ENCODE assay signal across 8 cellular contexts in the genomic region with DNA sequence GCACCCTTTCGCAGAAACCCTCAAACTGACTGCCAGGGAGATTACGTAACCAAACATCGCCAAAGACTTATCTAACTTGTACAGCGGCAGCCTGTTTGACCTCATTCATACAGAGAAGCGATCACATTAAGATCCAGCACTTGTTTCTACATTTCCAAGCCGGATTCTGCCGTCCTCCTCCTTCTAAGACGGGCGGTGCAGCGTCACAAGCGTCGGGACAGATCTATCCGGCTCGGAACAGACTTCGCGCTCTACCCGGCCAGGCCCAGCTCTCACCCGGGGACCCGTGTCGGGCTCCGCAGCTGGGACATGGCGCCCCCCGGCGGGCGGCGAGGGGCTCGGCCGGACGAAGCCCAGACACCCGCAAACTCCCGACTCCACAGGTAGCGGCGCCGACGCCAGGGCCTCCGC. TPM values are rescaled to one million over a fixed set of nuclear protein-coding genes. Genes with fewer than 3 reads are reported as not detected.
DNase-seq lines count a peak whose midpoint lies in the region; ATAC-seq and TF ChIP-seq lines count a peak whose summit lies in the region.

No MANE protein-coding gene starts in this region.

- H3K4ac ChIP-seq in IMR-90 (ENCODE audit: low read depth, low read length): peak overlapping the region; percentile 77

- H3K9me3 ChIP-seq in IMR-90 (ENCODE audit: control insufficient read depth, insufficient read depth, low read length): no peaks in the 10 kb centered on the region

- DNase-seq in DMS53 treated with DMSO at 0.1 percent for 48 hours (lab: John Stamatoyannopoulos, UW; ENCODE audit: unreplicated experiment) (peak; percentile 62), IMR-90 (peak; percentile 82), RPMI7951 (ENCODE audit: low read depth) (peak; percentile 83), fibroblast of the conjunctiva (ENCODE audit: low read depth) (peak; percentile 67), nephron progenitor cell (no peak)
- DNase-seq in activated effector memory CD4-positive, alpha-beta T cell treated with Interleukin-2 at 50 U/mL for 16 hours: peak; percentile 81

- TF ChIP-seq POLR2A in IMR-90 (IDR thresholded peaks at IDR 0.05; ENCODE audit: low read depth, low read length): no peak

- no peaks in the 10 kb centered on the region for H3K36me3 ChIP-seq in IMR-90 (ENCODE audit: control insufficient read depth, insufficient read depth, low read length)

- H2BK120ac ChIP-seq in IMR-90 (ENCODE audit: low read depth, low read length): 0 out of 2 replicates have a peak overlapping the region, but pooled peaks have one; percentile 26

- POLR2A ChIA-PET in IMR-90 (lab: Charles Lee; ENCODE audit: unreplicated experiment): no interaction called here

- H3K23ac ChIP-seq in IMR-90 (ENCODE audit: low read depth, low read length): peak overlapping the region; percentile 95

- H2AK5ac ChIP-seq in IMR-90 (ENCODE audit: low read depth, low read length): no peak overlapping the region

- H3K4me1 ChIP-seq in IMR-90 (ENCODE audit: control insufficient read depth, insufficient read depth, low read length): peaks cover 2% of the 10 kb centered on the region; the same call in 1 of the 2 replicates

- H3K9me3 Mint-ChIP-seq in nephron progenitor cell: no peaks in the 10 kb centered on the region
- H3K9me3 Mint-ChIP-seq in stimulated activated naive CD8-positive, alpha-beta T cell treated with anti-CD3 and anti-CD28 coated beads, Interleukin-15, Interleukin-2, amounts not matched to agents 100 ng/mL and 50 ng/mL, for 24 hours: no peaks in the 10 kb centered on the region

- dilution Hi-C loops in IMR-90 (cut with HindIII; ENCODE audit: low sequenced_read_pairs, unreplicated experiment): no loop called here

- H3K36me3 Mint-ChIP-seq in nephron progenitor cell (ENCODE audit: low read depth): peaks cover 9% of the 10 kb centered on the region
- peaks cover 3% of the 10 kb centered on the region for H3K36me3 Mint-ChIP-seq in stimulated activated naive CD8-positive, alpha-beta T cell treated with anti-CD3 and anti-CD28 coated beads, Interleukin-15, Interleukin-2, amounts not matched to agents 100 ng/mL and 50 ng/mL, for 24 hours (ENCODE audit: low read depth)

- H3K4me2 ChIP-seq in IMR-90 (ENCODE audit: low read depth, low read length): peak overlapping the region; percentile 96

- CTCF ChIA-PET in IMR-90 (lab: Yijun Ruan, JAX): interaction anchor here (0.9 to 1.0 kb wide), 2 partner anchors 115 to 256 kb away, joined by 3 to 4 read pairs; no protein-coding TSS in a partner anchor

- H3K9me1 ChIP-seq in IMR-90 (ENCODE audit: insufficient read depth, low read length): peaks cover 3% of the 10 kb centered on the region; the same call in 1 of the 2 replicates

- peaks cover 12% of the 10 kb centered on the region for H4K20me1 ChIP-seq in IMR-90 (ENCODE audit: insufficient read depth, low read length)

- H3K27ac Mint-ChIP-seq in nephron progenitor cell: peak overlapping the region; percentile 99
- H3K27ac Mint-ChIP-seq in stimulated activated naive CD8-positive, alpha-beta T cell treated with anti-CD3 and anti-CD28 coated beads, Interleukin-15, Interleukin-2, amounts not matched to agents 100 ng/mL and 50 ng/mL, for 24 hours: peak overlapping the region; percentile 96

- H2AK9ac ChIP-seq in IMR-90 (replicated peaks; ENCODE audit: low read depth, low read length, poor library complexity): peak overlapping the region; percentile 75

- H2BK20ac ChIP-seq in IMR-90 (ENCODE audit: low read depth, low read length): no peak overlapping the region

- in situ Hi-C loops in IMR-90 (cut with MboI; ENCODE audit: low sequenced_read_pairs): loop anchor here (10.0 kb wide), 1 partner anchor 253 kb away; no protein-coding TSS in a partner anchor

- H3K56ac ChIP-seq in IMR-90 (ENCODE audit: extremely low read depth, insufficient read depth, low read length): peak overlapping the region; percentile 90

- peaks cover 40% of the 10 kb centered on the region for H3K4me1 Mint-ChIP-seq in nephron progenitor cell
- H3K4me1 Mint-ChIP-seq in stimulated activated naive CD8-positive, alpha-beta T cell treated with anti-CD3 and anti-CD28 coated beads, Interleukin-15, Interleukin-2, amounts not matched to agents 100 ng/mL and 50 ng/mL, for 24 hours (ENCODE audit: low read depth): peaks cover 51% of the 10 kb centered on the region

- H2BK15ac ChIP-seq in IMR-90 (ENCODE audit: low read depth, low read length): 0 out of 3 replicates have a peak overlapping the region, but pooled peaks have one; percentile 0

- no peaks in the 10 kb centered on the region for H3K27me3 ChIP-seq in IMR-90 (ENCODE audit: control insufficient read depth, insufficient read depth, low read length)

- peak overlapping the region; percentile 81 for H3K27ac ChIP-seq in IMR-90 (ENCODE audit: insufficient read depth, low read length)

- peaks cover 2 to 20% of the 10 kb centered on the region in 2 experiments; a peak in 2 of 4 replicates for H3K79me1 ChIP-seq in IMR-90 (ENCODE audit: low read depth in 1 of 2, low read length in 2 of 2)

- H3K27me3 Mint-ChIP-seq in nephron progenitor cell (ENCODE audit: low read depth, poor library complexity): peaks cover 8% of the 10 kb centered on the region
- no peaks in the 10 kb centered on the region for H3K27me3 Mint-ChIP-seq in stimulated activated naive CD8-positive, alpha-beta T cell treated with anti-CD3 and anti-CD28 coated beads, Interleukin-15, Interleukin-2, amounts not matched to agents 100 ng/mL and 50 ng/mL, for 24 hours

- peak overlapping the region; percentile 2 to 4; a peak in 2 of 4 replicates for H4K8ac ChIP-seq in IMR-90 (ENCODE audit: low read depth in 2 of 2, low read length in 2 of 2)

- H4K91ac ChIP-seq in IMR-90 (ENCODE audit: insufficient read depth, low read depth, low read length): no peak overlapping the region

- TF ChIP-seq CTCF in IMR-90 (conservative IDR thresholded peaks at IDR 0.05; ENCODE audit: low read depth, low read length) (peak; percentile 87), nephron progenitor cell (IDR thresholded peaks at IDR 0.05) (peak; percentile 63)

- 0% methylated on average over 15 of the region's 36 CpGs; no CpG with 5 or more reads in 1 of the 2 experiments for WGBS in IMR-90 (ENCODE audit: extremely low coverage in 2 of 2, insufficient read length in 1 of 2), 2 experiments

- peak overlapping the region; percentile 77 for H2BK5ac ChIP-seq in IMR-90 (ENCODE audit: low read depth, low read length, poor library complexity, severe bottlenecking)

- ATAC-seq in GM21619 (IDR thresholded peaks at IDR 0.05; ENCODE audit: unreplicated experiment) (peak; percentile 63), IMR-90 (ENCODE audit: low read depth) (peak; percentile 78)

- peak overlapping the region; percentile 75 for H3K14ac ChIP-seq in IMR-90 (replicated peaks; ENCODE audit: low read depth, low read length)

- H4K5ac ChIP-seq in IMR-90 (ENCODE audit: low read depth, low read length): peak overlapping the region; percentile 78; the same call in 1 of the 2 replicates

- intact Hi-C loops in IMR-90 (cut with micrococcal nuclease): loop anchor here (1.0 to 5.0 kb wide), 3 partner anchors 98 to 259 kb away; partner anchors contain the start of gene OGDH

- BruUV-seq in IMR-90 (replicated peaks; lab: Mats Ljungman, UMichigan): no TSS peak

- peak; percentile 82 for TF ChIP-seq RAD21 in IMR-90 (IDR thresholded peaks at IDR 0.05; ENCODE audit: low read length)

- H3K9ac ChIP-seq in IMR-90 (ENCODE audit: low read depth, low read length): peak overlapping the region; percentile 94

- H3K4me3 Mint-ChIP-seq in nephron progenitor cell: peak overlapping the region; percentile 97
- H3K4me3 Mint-ChIP-seq in stimulated activated naive CD8-positive, alpha-beta T cell treated with anti-CD3 and anti-CD28 coated beads, Interleukin-15, Interleukin-2, amounts not matched to agents 100 ng/mL and 50 ng/mL, for 24 hours: peak overlapping the region; percentile 99

- H3K18ac ChIP-seq in IMR-90 (ENCODE audit: low read depth, low read length): peak overlapping the region; percentile 83; the same call in 1 of the 2 replicates

- H3K4me3 ChIP-seq in IMR-90 (ENCODE audit: insufficient read depth, low read depth, low read length): peak overlapping the region; percentile 90

- peak overlapping the region; percentile 95 for H2AFZ ChIP-seq in IMR-90 (replicated peaks; ENCODE audit: low read length, poor library complexity)

TF ChIP-seq in IMR-90, 13 proteins besides CTCF, POLR2A, EP300 and RAD21:
- TF ChIP-seq USF2 (IDR thresholded peaks at IDR 0.05; ENCODE audit: low read depth, low read length): no peak
- TF ChIP-seq MAFK (IDR thresholded peaks at IDR 0.05; ENCODE audit: low read depth, low read length): no peak
- TF ChIP-seq SMC3 (IDR thresholded peaks at IDR 0.05; ENCODE audit: low read depth, low read length): peak; percentile 82
- no peak for TF ChIP-seq NFE2L2 (IDR thresholded peaks at IDR 0.05; ENCODE audit: low read depth, low read length)
- TF ChIP-seq RFX5 (IDR thresholded peaks at IDR 0.05; ENCODE audit: low read depth, low read length): 0 out of 2 replicates have a peak, but pooled peaks have one; percentile 33
- TF ChIP-seq CEBPB (IDR thresholded peaks at IDR 0.05; ENCODE audit: low read depth, low read length): peak; percentile 90
- peak; percentile 24; the same call in 1 of the 2 replicates for TF ChIP-seq MAZ (IDR thresholded peaks at IDR 0.05; ENCODE audit: borderline replicate concordance, low read depth, low read length)
TF ChIP-seq in IMR-90: peak in this region for 4.

RNA-seq across cellular contexts. Expression of gene H2AZ2, which starts 0.4 kb away (rescaled TPM):
- 162 and 230 TPM in 2 replicates for total RNA-seq in IMR-90 (2012; rRNA removed)
- 135 and 156 TPM in 2 replicates for polyA plus RNA-seq in IMR-90 (2012; rRNA removed)
- 141 and 213 TPM in 2 replicates for polyA plus RNA-seq in IMR-90 (2012; cell fraction: cytosol; rRNA removed)
- 57.3 and 81.6 TPM in 2 replicates for polyA plus RNA-seq in IMR-90 (2012; cell fraction: nucleus; rRNA removed; ENCODE audit: low replicate concordance)
- 822 and 1,026 TPM in 2 replicates for total RNA-seq in RPMI7951 (2014; rRNA removed; shearing (Covaris generic))

RNA-seq across cellular contexts. Expression of gene PURB, which starts 37.8 kb away (rescaled TPM):
- total RNA-seq in IMR-90 (2012; rRNA removed): 8.8 and 15.3 TPM in 2 replicates
- 4.5 and 6.3 TPM in 2 replicates for polyA plus RNA-seq in IMR-90 (2012; rRNA removed)
- polyA plus RNA-seq in IMR-90 (2012; cell fraction: cytosol; rRNA removed): 2.0 and 2.1 TPM in 2 replicates
- polyA plus RNA-seq in IMR-90 (2012; cell fraction: nucleus; rRNA removed; ENCODE audit: low replicate concordance): 1.5 and 4.5 TPM in 2 replicates
- 28.2 and 30.7 TPM in 2 replicates for total RNA-seq in RPMI7951 (2014; rRNA removed; shearing (Covaris generic))

RNA-seq across cellular contexts. Expression of gene PPIA, which starts 51.0 kb away (rescaled TPM):
- total RNA-seq in IMR-90 (2012; rRNA removed): 3,396 and 3,430 TPM in 2 replicates
- polyA plus RNA-seq in IMR-90 (2012; rRNA removed): 4,788 and 4,883 TPM in 2 replicates
- 3,102 and 3,821 TPM in 2 replicates for polyA plus RNA-seq in IMR-90 (2012; cell fraction: cytosol; rRNA removed)
- 630 and 1,845 TPM in 2 replicates for polyA plus RNA-seq in IMR-90 (2012; cell fraction: nucleus; rRNA removed; ENCODE audit: low replicate concordance)
- 9,490 and 10,456 TPM in 2 replicates for total RNA-seq in RPMI7951 (2014; rRNA removed; shearing (Covaris generic))
